In genomic region chr11:68839054-68839865, GRCh38 we compare ENCODE assay signal across 8 cellular contexts. TPM values are rescaled to one million over a fixed set of nuclear protein-coding genes. Genes with fewer than 3 reads are reported as not detected.
DNase-seq lines count a peak whose midpoint lies in the region; ATAC-seq and TF ChIP-seq lines count a peak whose summit lies in the region.

No MANE protein-coding gene starts in this region.

- intact Hi-C loops in activated CD4-positive, alpha-beta T cell treated with anti-CD3 and anti-CD28 coated beads, Interleukin-2, amount 10 ng/mL, durations not matched to agents 24 days and 14 days (cut with micrococcal nuclease) = no loop called here
- intact Hi-C loops in left colon (cut with DNase I, micrococcal nuclease) = no loop called here

- peaks cover 36% of the 10 kb centered on the region for H3K4me1 Mint-ChIP-seq in activated CD4-positive, alpha-beta T cell treated with anti-CD3 and anti-CD28 coated beads, Interleukin-2, amount 10 ng/mL, durations not matched to agents 24 days and 14 days

- H3K36me3 Mint-ChIP-seq in activated CD4-positive, alpha-beta T cell treated with anti-CD3 and anti-CD28 coated beads, Interleukin-2, amount 10 ng/mL, durations not matched to agents 24 days and 14 days (ENCODE audit: low read depth) = peaks cover 1% of the 10 kb centered on the region

- H3K27me3 Mint-ChIP-seq in activated CD4-positive, alpha-beta T cell treated with anti-CD3 and anti-CD28 coated beads, Interleukin-2, amount 10 ng/mL, durations not matched to agents 24 days and 14 days = no peaks in the 10 kb centered on the region

- H3K27ac Mint-ChIP-seq in activated CD4-positive, alpha-beta T cell treated with anti-CD3 and anti-CD28 coated beads, Interleukin-2, amount 10 ng/mL, durations not matched to agents 24 days and 14 days = peak overlapping the region; percentile 89

- peak overlapping the region; percentile 93 for H3K27ac ChIP-seq in 22Rv1
- peak overlapping the region; percentile 90 to 98 for H3K27ac ChIP-seq in coronary artery

- TF ChIP-seq CTCF in 22Rv1 (IDR thresholded peaks at IDR 0.05) = no peak
- TF ChIP-seq CTCF in coronary artery (IDR thresholded peaks at IDR 0.05) = no peak

- peak overlapping the region; percentile 81 for H3K4me3 Mint-ChIP-seq in activated CD4-positive, alpha-beta T cell treated with anti-CD3 and anti-CD28 coated beads, Interleukin-2, amount 10 ng/mL, durations not matched to agents 24 days and 14 days

- peak overlapping the region; percentile 86 for H3K4me3 ChIP-seq in coronary artery

- DNase-seq in NCI-H524 (lab: John Stamatoyannopoulos, UW) (peak; percentile 80 to 86), coronary artery (ENCODE audit: low spot score) (peak; percentile 96), left colon (peak; percentile 96 to 98)
- DNase-seq in activated CD4-positive, alpha-beta T cell treated with anti-CD3 and anti-CD28 coated beads, Interleukin-2, amount 10 ng/mL, durations not matched to agents 24 days and 14 days = peak; percentile 97
- peak; percentile 81 to 94 (median 89) for DNase-seq in stimulated activated CD4-positive, alpha-beta T cell treated with anti-CD3 and anti-CD28 coated beads, Interleukin-1b, Interleukin-23, amount 100 ng/mL, for 24 hours (ENCODE audit: low read depth in 4 of 4, low spot score in 1 of 4)

- peak; percentile 31 for ATAC-seq in GM18520 (IDR thresholded peaks at IDR 0.05; ENCODE audit: unreplicated experiment)
- ATAC-seq in HG03280 (IDR thresholded peaks at IDR 0.05; ENCODE audit: unreplicated experiment) = peak; percentile 46
- peak; percentile 65 for ATAC-seq in left colon

- no peaks in the 10 kb centered on the region for H3K9me3 Mint-ChIP-seq in activated CD4-positive, alpha-beta T cell treated with anti-CD3 and anti-CD28 coated beads, Interleukin-2, amount 10 ng/mL, durations not matched to agents 24 days and 14 days

RNA-seq across cellular contexts. Expression of gene CPT1A, which starts 2.5 kb away (rescaled TPM):
- total RNA-seq in activated CD4-positive, alpha-beta T cell treated with anti-CD3 and anti-CD28 coated beads, Interleukin-2, amount 10 ng/mL, durations not matched to agents 24 days and 14 days = 25.2 and 25.9 TPM in 2 replicates
- total RNA-seq in left colon = 100 to 1,000 TPM; 149 to 261 TPM

Comparison
In these comparisons a context has a peak if more than half of its experiments do, and no peak if none do; other contexts are left out.
1. Peak in every context shown above with its lines: DNase-seq, ATAC-seq, H3K4me3 ChIP-seq and H3K27ac ChIP-seq.